Comparison of ENCODE assay signal across 1 cellular context in genomic region chr5:98248949-98249348, GRCh38.
TF ChIP-seq lines count a peak whose summit lies in the region.

No MANE protein-coding gene starts in this region.

TF ChIP-seq in IMR-90, 13 proteins besides CTCF, POLR2A, EP300 and RAD21 (continued from another document):
- TF ChIP-seq MAFK (IDR thresholded peaks at IDR 0.05; ENCODE audit: low read depth, low read length) (peak; percentile 78), BHLHE40 (IDR thresholded peaks at IDR 0.05; ENCODE audit: low read depth, low read length) (peak; percentile 63), CEBPB (IDR thresholded peaks at IDR 0.05; ENCODE audit: low read depth, low read length) (peak; percentile 98)
